10 cellular contexts compared by ENCODE assay signal in the genomic region with DNA sequence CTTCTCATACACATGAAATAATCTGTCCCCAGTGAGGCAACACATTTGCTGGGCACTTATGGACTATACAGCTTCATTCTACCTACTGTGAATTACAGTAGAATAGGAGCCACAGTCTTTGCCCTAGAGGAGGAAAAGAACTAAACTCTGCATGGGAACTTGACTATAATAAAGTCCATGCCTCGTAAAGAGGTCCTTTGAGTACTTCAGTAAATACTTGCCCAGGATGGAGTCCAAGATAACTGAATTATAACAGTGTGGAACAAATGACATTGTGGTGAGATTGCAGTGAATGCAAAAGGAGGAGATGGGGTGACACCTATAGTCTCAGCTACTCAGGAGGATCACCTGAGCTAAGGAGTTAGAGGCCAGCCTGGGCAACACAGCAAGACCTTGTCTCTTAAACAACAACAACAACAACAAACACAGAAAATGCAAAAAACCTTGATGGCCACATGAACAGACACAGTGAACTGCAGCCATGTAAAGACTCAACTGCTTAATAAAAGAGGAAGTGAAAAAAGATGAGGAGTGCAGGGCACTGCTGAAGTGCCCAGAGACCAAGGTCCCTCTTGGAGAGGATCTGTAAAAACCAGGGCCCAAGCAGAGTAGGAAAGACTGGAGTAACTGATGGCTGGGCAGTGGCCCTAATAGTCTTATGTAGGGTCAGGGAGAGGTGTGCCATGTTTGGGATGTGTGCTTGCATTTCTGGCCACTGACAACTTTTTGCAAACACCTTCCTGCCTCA. TPM values are rescaled to one million over a fixed set of nuclear protein-coding genes. Genes with fewer than 3 reads are reported as not detected.
DNase-seq lines count a peak whose midpoint lies in the region; ATAC-seq and TF ChIP-seq lines count a peak whose summit lies in the region.
"Had no signal": no experiment of that assay in that cellular context is flagged by ENCODE, and none has a peak within 500 bp of the region (broad histone marks: within the 10 kb centered on the region; RNA-seq: fewer than 3 reads in every experiment).

No MANE protein-coding gene starts in this region.

- ATAC-seq in GM18909 (IDR thresholded peaks at IDR 0.05; ENCODE audit: poor library complexity, unreplicated experiment), result peak; percentile 65
- ATAC-seq in HG02678 (IDR thresholded peaks at IDR 0.05; ENCODE audit: unreplicated experiment), result peak; percentile 57
- ATAC-seq in HG03025 (IDR thresholded peaks at IDR 0.05; ENCODE audit: low FRiP score, unreplicated experiment), result no peak

- H3K27me3 Mint-ChIP-seq in nephron (ENCODE audit: low read depth), result no peaks in the 10 kb centered on the region

- H3K9me3 Mint-ChIP-seq in nephron, result no peaks in the 10 kb centered on the region

- peaks cover 72% of the 10 kb centered on the region for H3K4me1 Mint-ChIP-seq in nephron

- DNase-seq in NOMO-1 treated with dmso at 0.1 percent for 144 hours (lab: John Stamatoyannopoulos, UW; ENCODE audit: unreplicated experiment) (peak; percentile 27), H4 (ENCODE audit: low spot score) (no peak)
- DNase-seq in effector CD4-positive, alpha-beta T cell, result no peak
- DNase-seq: activated CD4-positive, alpha-beta T cell treated with anti-CD3 and anti-CD28 coated beads for 4 hours; adrenal gland; NCI-H1436 had no signal

- no peak overlapping the region for H3K27ac Mint-ChIP-seq in nephron

- H3K36me3 Mint-ChIP-seq in nephron (ENCODE audit: low read depth), result peaks cover 25% of the 10 kb centered on the region

- TF ChIP-seq CTCF in nephron (IDR thresholded peaks at IDR 0.05; ENCODE audit: unreplicated experiment in 3 of 3), result no peak

- peak overlapping the region; percentile 26 to 68 (median 42) for H3K4me3 Mint-ChIP-seq in nephron

RNA-seq across cellular contexts. Expression of a gene that starts 3.7 kb away (rescaled TPM):
- total RNA-seq in H4 (2014; rRNA removed; shearing (Covaris generic)), result 73.4 and 84.5 TPM in 2 replicates

RNA-seq across cellular contexts. Expression of a gene that starts 39.0 kb away (rescaled TPM):
- total RNA-seq in H4 (2014; rRNA removed; shearing (Covaris generic)), result not detected in 2 replicates

RNA-seq across cellular contexts. Expression of a gene that starts 48.2 kb away (rescaled TPM):
- total RNA-seq in H4 (2014; rRNA removed; shearing (Covaris generic)), result 75.9 and 83.8 TPM in 2 replicates

RNA-seq across cellular contexts. Expression of a gene that starts 54.8 kb away (rescaled TPM):
- 51.4 and 52.9 TPM in 2 replicates for total RNA-seq in H4 (2014; rRNA removed; shearing (Covaris generic))
